In genomic region chr2:188119112-188119838, GRCh38 we compare ENCODE assay signal across 1 cellular context.
TF ChIP-seq lines count a peak whose summit lies in the region.

No MANE protein-coding gene starts in this region.

TF ChIP-seq in WTC11, 78 proteins besides CTCF, POLR2A, EP300 and RAD21 (continued from another document):
- TF ChIP-seq IRF2 (CRISPR knock-in tag; IDR thresholded peaks at IDR 0.05; ENCODE audit: borderline replicate concordance, low read depth) (no peak), ZNF425 (CRISPR knock-in tag; conservative IDR thresholded peaks at IDR 0.05) (no peak), GABPB1 (CRISPR knock-in tag; IDR thresholded peaks at IDR 0.05) (no peak), TCF7 (CRISPR knock-in tag; IDR thresholded peaks at IDR 0.05; ENCODE audit: low read depth) (no peak), JAZF1 (CRISPR knock-in tag; IDR thresholded peaks at IDR 0.05) (no peak), CDX4 (CRISPR knock-in tag; IDR thresholded peaks at IDR 0.05; ENCODE audit: borderline replicate concordance) (no peak), CREB1 (CRISPR knock-in tag; IDR thresholded peaks at IDR 0.05) (no peak), EMX1 (CRISPR knock-in tag; IDR thresholded peaks at IDR 0.05) (no peak), JUN (CRISPR knock-in tag; IDR thresholded peaks at IDR 0.05) (no peak), ZNF416 (CRISPR knock-in tag; IDR thresholded peaks at IDR 0.05) (no peak), E2F1 (CRISPR knock-in tag; IDR thresholded peaks at IDR 0.05) (no peak), RELA (CRISPR knock-in tag; IDR thresholded peaks at IDR 0.05; ENCODE audit: borderline replicate concordance) (no peak), ZNF281 (CRISPR knock-in tag; IDR thresholded peaks at IDR 0.05) (no peak), ATF3 (CRISPR knock-in tag; conservative IDR thresholded peaks at IDR 0.05) (no peak)
